ENCODE assay signal across 13 cellular contexts in the genomic region with DNA sequence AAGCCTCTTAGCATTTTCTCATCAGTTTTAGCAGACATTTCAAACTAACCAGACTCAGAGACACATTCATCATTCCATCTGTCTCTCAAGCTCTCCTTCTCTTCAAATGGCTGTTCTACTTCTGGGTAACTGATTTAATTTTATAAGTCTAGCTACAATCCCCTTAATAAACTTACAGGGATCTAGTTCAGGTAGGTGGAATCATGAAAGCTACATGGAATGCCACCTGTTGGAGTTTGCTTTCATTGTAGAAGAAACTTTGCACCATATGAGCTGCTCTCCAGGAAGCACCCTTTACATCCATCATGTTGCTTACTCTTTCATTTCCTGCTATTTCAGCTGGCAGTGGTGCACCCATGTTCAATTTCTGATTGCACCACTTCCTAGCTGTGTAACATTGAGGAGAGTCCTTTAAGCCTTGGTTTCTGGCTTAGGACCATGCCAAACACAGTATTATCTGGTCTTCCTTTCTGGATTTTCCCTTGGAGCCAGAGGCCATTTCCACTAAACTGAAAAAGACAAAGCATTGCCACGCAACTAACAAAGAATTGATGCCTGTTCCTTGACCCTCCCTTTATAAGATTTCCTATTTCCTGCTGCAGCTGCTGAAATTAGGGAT.
DNase-seq lines count a peak whose midpoint lies in the region; ATAC-seq, FAIRE-seq and TF ChIP-seq lines count a peak whose summit lies in the region.
"Had no signal": no experiment of that assay in that cellular context is flagged by ENCODE, and none has a peak within 500 bp of the region (broad histone marks: within the 10 kb centered on the region; RNA-seq: fewer than 3 reads in every experiment).

No MANE protein-coding gene starts in this region.

- H3K4me3 ChIP-seq in HEK293 (ENCODE audit: low read depth, low read length), result no peak overlapping the region
- no peak overlapping the region for H3K4me3 ChIP-seq in right lobe of liver
- H3K4me3 ChIP-seq: skin epidermis had no signal

- intact Hi-C loops in right lobe of liver (cut with DNase I), result no loop called here

- H3K9me3 ChIP-seq in HEK293 (ENCODE audit: control insufficient read depth, insufficient read depth, low read depth, low read length), result no peaks in the 10 kb centered on the region
- H3K9me3 ChIP-seq in right lobe of liver, result no peaks in the 10 kb centered on the region

- H3K27ac ChIP-seq in 22Rv1, result peak overlapping the region; percentile 93
- H3K27ac ChIP-seq in HEK293 (ENCODE audit: extremely low read depth, low read depth, low read length), result no peak overlapping the region
- H3K27ac ChIP-seq in right lobe of liver, result no peak overlapping the region

- peak overlapping the region in 3 of 5 experiments; percentile 1 to 81 (median 57) for H3K27ac Mint-ChIP-seq in brain
- H3K27ac Mint-ChIP-seq: natural killer cell had no signal

- ATAC-seq in right lobe of liver, result peak; percentile 49 to 76 (median 52)
- ATAC-seq in HG03108 (IDR thresholded peaks at IDR 0.05; ENCODE audit: unreplicated experiment), result no peak
- ATAC-seq: natural killer cell had no signal

- DNase-seq in right lobe of liver (no peak), RCC 7860 (ENCODE audit: low spot score) (no peak), ureter (ENCODE audit: low spot score) (no peak)
- no peak for DNase-seq in stimulated activated CD4-positive, alpha-beta T cell treated with anti-CD3 and anti-CD28 coated beads, Interleukin-2, amount 100 ng/mL, for 48 hours
- DNase-seq: activated T-cell treated with anti-CD3 and anti-CD28 coated beads for 4 hours, natural killer cell, NCI-H187 treated with DMSO at 0.1 percent for 48 hours had no signal

- H3K27me3 Mint-ChIP-seq in brain, result no peaks in the 10 kb centered on the region

- TF ChIP-seq CTCF in 22Rv1 (IDR thresholded peaks at IDR 0.05) (no peak), HEK293 (tag by site-specific recombination; IDR thresholded peaks at IDR 0.05) (no peak), brain (conservative IDR thresholded peaks at IDR 0.05) (no peak), right lobe of liver (IDR thresholded peaks at IDR 0.05) (no peak)

- CTCF ChIA-PET in HEK293 (lab: Yijun Ruan, JAX), result no interaction called here

- no peaks in the 10 kb centered on the region for H3K36me3 ChIP-seq in HEK293 (ENCODE audit: control insufficient read depth in 2 of 2, insufficient read depth in 1 of 2, low read length in 2 of 2)
- no peaks in the 10 kb centered on the region for H3K36me3 ChIP-seq in right lobe of liver

- no peak for TF ChIP-seq POLR2A in right lobe of liver (IDR thresholded peaks at IDR 0.05)

- FAIRE-seq in RCC 7860 (lab: Jason Lieb, UNC), result no peak
- FAIRE-seq: urothelium cell line had no signal

- H3K4me3 Mint-ChIP-seq in brain, result no peak overlapping the region
- H3K4me3 Mint-ChIP-seq: natural killer cell had no signal

- peaks cover 49% of the 10 kb centered on the region for H3K4me1 Mint-ChIP-seq in brain

- peaks cover 20% of the 10 kb centered on the region for H3K36me3 Mint-ChIP-seq in brain

- WGBS in right lobe of liver (ENCODE audit: insufficient coverage, low coverage, low lambda C conversion rate, missing lambda C conversion rate), result 71% methylated on average over 1 of the region's 1 CpG

- peaks cover 0 to 13% (median 3%) of the 10 kb centered on the region in 5 experiments for H3K9me3 Mint-ChIP-seq in brain
- H3K9me3 Mint-ChIP-seq: natural killer cell had no signal

- H3K4me1 ChIP-seq in HEK293 (ENCODE audit: control insufficient read depth, insufficient read depth, low read length) (peaks cover 23% of the 10 kb centered on the region), right lobe of liver (no peaks in the 10 kb centered on the region)

- H3K27me3 ChIP-seq in right lobe of liver, result no peaks in the 10 kb centered on the region

- POLR2A ChIA-PET in HEK293 (lab: Yijun Ruan, JAX), result no interaction called here

TF ChIP-seq in HEK293, 187 proteins besides CTCF, POLR2A, EP300 and RAD21 (continues in another document):
- TF ChIP-seq SCRT1 (tag by site-specific recombination; IDR thresholded peaks at IDR 0.05; ENCODE audit: borderline replicate concordance), result peak; percentile 47; the same call in 1 of the 2 replicates
- no peak for TF ChIP-seq ZNF514 (tag by site-specific recombination; IDR thresholded peaks at IDR 0.05)
- TF ChIP-seq GLIS2 (tag by site-specific recombination; IDR thresholded peaks at IDR 0.05), result no peak
- peak; percentile 72 for TF ChIP-seq SCRT2 (tag by site-specific recombination; IDR thresholded peaks at IDR 0.05)
- TF ChIP-seq ZNF658 (tag by site-specific recombination; IDR thresholded peaks at IDR 0.05), result no peak
- TF ChIP-seq, protein P1, sequence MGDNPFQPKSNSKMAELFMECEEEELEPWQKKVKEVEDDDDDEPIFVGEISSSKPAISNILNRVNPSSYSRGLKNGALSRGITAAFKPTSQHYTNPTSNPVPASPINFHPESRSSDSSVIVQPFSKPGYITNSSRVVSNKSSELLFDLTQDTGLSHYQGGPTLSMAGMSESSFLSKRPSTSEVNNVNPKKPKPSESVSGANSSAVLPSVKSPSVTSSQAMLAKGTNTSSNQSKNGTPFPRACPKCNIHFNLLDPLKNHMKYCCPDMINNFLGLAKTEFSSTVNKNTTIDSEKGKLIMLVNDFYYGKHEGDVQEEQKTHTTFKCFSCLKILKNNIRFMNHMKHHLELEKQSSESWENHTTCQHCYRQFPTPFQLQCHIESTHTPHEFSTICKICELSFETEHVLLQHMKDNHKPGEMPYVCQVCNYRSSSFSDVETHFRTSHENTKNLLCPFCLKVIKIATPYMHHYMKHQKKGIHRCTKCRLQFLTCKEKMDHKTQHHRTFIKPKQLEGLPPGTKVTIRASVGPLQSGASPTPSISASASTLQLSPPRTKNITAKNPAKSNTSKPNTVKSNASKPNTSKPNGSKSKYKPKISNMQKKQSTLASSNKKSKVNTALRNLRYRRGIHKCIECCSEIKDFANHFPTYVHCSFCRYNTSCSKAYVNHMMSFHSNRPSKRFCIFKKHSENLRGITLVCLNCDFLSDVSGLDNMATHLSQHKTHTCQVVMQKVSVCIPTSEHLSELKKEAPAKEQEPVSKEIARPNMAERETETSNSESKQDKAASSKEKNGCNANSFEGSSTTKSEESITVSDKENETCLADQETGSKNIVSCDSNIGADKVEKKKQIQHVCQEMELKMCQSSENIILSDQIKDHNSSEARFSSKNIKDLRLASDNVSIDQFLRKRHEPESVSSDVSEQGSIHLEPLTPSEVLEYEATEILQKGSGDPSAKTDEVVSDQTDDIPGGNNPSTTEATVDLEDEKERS (tag by site-specific recombination; IDR thresholded peaks at IDR 0.05), result no peak
- TF ChIP-seq ZNF670 (tag by site-specific recombination; IDR thresholded peaks at IDR 0.05; ENCODE audit: low read depth), result no peak
- no peak for TF ChIP-seq ZNF16 (tag by site-specific recombination; IDR thresholded peaks at IDR 0.05; ENCODE audit: low read depth)
- TF ChIP-seq ZNF121 (tag by site-specific recombination; IDR thresholded peaks at IDR 0.05), result no peak
- TF ChIP-seq, protein P2, sequence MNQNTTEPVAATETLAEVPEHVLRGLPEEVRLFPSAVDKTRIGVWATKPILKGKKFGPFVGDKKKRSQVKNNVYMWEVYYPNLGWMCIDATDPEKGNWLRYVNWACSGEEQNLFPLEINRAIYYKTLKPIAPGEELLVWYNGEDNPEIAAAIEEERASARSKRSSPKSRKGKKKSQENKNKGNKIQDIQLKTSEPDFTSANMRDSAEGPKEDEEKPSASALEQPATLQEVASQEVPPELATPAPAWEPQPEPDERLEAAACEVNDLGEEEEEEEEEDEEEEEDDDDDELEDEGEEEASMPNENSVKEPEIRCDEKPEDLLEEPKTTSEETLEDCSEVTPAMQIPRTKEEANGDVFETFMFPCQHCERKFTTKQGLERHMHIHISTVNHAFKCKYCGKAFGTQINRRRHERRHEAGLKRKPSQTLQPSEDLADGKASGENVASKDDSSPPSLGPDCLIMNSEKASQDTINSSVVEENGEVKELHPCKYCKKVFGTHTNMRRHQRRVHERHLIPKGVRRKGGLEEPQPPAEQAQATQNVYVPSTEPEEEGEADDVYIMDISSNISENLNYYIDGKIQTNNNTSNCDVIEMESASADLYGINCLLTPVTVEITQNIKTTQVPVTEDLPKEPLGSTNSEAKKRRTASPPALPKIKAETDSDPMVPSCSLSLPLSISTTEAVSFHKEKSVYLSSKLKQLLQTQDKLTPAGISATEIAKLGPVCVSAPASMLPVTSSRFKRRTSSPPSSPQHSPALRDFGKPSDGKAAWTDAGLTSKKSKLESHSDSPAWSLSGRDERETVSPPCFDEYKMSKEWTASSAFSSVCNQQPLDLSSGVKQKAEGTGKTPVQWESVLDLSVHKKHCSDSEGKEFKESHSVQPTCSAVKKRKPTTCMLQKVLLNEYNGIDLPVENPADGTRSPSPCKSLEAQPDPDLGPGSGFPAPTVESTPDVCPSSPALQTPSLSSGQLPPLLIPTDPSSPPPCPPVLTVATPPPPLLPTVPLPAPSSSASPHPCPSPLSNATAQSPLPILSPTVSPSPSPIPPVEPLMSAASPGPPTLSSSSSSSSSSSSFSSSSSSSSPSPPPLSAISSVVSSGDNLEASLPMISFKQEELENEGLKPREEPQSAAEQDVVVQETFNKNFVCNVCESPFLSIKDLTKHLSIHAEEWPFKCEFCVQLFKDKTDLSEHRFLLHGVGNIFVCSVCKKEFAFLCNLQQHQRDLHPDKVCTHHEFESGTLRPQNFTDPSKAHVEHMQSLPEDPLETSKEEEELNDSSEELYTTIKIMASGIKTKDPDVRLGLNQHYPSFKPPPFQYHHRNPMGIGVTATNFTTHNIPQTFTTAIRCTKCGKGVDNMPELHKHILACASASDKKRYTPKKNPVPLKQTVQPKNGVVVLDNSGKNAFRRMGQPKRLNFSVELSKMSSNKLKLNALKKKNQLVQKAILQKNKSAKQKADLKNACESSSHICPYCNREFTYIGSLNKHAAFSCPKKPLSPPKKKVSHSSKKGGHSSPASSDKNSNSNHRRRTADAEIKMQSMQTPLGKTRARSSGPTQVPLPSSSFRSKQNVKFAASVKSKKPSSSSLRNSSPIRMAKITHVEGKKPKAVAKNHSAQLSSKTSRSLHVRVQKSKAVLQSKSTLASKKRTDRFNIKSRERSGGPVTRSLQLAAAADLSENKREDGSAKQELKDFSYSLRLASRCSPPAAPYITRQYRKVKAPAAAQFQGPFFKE (tag by site-specific recombination; IDR thresholded peaks at IDR 0.05; ENCODE audit: borderline replicate concordance), result no peak
- TF ChIP-seq ZNF530 (tag by site-specific recombination; IDR thresholded peaks at IDR 0.05; ENCODE audit: low read depth), result no peak
- no peak for TF ChIP-seq ZNF596 (tag by site-specific recombination; IDR thresholded peaks at IDR 0.05)
